ENCODE assay signal across 2 cellular contexts in the genomic region with DNA sequence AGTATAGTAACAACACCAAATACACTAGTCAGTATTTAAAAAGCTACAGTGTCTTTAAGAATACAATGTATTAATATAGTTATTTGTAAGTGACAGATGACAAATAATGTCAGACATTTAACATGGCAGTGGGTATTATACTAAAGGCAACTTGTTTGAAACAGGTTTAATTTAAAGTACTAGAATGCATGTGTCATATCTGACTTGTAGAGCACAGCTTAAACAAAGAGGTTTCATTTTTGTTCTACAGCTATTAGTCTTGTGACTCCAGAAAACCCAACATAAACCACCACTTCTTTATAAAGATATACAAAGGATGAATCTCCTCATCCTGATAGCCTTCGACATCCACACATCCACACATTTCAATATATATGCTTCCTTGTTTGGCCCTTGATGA.
TF ChIP-seq lines count a peak whose summit lies in the region.

No MANE protein-coding gene starts in this region.

TF ChIP-seq in SK-N-SH treated with all-trans-retinoic acid at 6 μM for 48 hours, 23 proteins besides CTCF, POLR2A, EP300 and RAD21 (continued from another document):
- TF ChIP-seq, protein P1, sequence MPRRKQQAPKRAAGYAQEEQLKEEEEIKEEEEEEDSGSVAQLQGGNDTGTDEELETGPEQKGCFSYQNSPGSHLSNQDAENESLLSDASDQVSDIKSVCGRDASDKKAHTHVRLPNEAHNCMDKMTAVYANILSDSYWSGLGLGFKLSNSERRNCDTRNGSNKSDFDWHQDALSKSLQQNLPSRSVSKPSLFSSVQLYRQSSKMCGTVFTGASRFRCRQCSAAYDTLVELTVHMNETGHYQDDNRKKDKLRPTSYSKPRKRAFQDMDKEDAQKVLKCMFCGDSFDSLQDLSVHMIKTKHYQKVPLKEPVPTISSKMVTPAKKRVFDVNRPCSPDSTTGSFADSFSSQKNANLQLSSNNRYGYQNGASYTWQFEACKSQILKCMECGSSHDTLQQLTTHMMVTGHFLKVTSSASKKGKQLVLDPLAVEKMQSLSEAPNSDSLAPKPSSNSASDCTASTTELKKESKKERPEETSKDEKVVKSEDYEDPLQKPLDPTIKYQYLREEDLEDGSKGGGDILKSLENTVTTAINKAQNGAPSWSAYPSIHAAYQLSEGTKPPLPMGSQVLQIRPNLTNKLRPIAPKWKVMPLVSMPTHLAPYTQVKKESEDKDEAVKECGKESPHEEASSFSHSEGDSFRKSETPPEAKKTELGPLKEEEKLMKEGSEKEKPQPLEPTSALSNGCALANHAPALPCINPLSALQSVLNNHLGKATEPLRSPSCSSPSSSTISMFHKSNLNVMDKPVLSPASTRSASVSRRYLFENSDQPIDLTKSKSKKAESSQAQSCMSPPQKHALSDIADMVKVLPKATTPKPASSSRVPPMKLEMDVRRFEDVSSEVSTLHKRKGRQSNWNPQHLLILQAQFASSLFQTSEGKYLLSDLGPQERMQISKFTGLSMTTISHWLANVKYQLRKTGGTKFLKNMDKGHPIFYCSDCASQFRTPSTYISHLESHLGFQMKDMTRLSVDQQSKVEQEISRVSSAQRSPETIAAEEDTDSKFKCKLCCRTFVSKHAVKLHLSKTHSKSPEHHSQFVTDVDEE (CRISPR knock-in tag; IDR thresholded peaks at IDR 0.05), result no peak
- TF ChIP-seq TCF4 (CRISPR knock-in tag; IDR thresholded peaks at IDR 0.05; ENCODE audit: borderline replicate concordance), result no peak
- no peak for TF ChIP-seq ESRRG (CRISPR knock-in tag; IDR thresholded peaks at IDR 0.05)
- no peak for TF ChIP-seq ARNTL (CRISPR knock-in tag; IDR thresholded peaks at IDR 0.05; ENCODE audit: borderline replicate concordance, low read depth)
- TF ChIP-seq ISL1 (CRISPR knock-in tag; IDR thresholded peaks at IDR 0.05), result no peak
- TF ChIP-seq, protein P2, sequence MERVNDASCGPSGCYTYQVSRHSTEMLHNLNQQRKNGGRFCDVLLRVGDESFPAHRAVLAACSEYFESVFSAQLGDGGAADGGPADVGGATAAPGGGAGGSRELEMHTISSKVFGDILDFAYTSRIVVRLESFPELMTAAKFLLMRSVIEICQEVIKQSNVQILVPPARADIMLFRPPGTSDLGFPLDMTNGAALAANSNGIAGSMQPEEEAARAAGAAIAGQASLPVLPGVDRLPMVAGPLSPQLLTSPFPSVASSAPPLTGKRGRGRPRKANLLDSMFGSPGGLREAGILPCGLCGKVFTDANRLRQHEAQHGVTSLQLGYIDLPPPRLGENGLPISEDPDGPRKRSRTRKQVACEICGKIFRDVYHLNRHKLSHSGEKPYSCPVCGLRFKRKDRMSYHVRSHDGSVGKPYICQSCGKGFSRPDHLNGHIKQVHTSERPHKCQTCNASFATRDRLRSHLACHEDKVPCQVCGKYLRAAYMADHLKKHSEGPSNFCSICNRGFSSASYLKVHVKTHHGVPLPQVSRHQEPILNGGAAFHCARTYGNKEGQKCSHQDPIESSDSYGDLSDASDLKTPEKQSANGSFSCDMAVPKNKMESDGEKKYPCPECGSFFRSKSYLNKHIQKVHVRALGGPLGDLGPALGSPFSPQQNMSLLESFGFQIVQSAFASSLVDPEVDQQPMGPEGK (CRISPR knock-in tag; IDR thresholded peaks at IDR 0.05; ENCODE audit: borderline replicate concordance), result no peak
- TF ChIP-seq ZFP30 (CRISPR knock-in tag; IDR thresholded peaks at IDR 0.05), result no peak
- TF ChIP-seq TOX (CRISPR knock-in tag; IDR thresholded peaks at IDR 0.05; ENCODE audit: borderline replicate concordance), result no peak
- TF ChIP-seq SNAI2 (CRISPR knock-in tag; IDR thresholded peaks at IDR 0.05), result no peak
- TF ChIP-seq BACH2 (CRISPR knock-in tag; IDR thresholded peaks at IDR 0.05; ENCODE audit: borderline replicate concordance), result no peak
- TF ChIP-seq ZNF70 (CRISPR knock-in tag; IDR thresholded peaks at IDR 0.05), result no peak
- TF ChIP-seq, protein P3, sequence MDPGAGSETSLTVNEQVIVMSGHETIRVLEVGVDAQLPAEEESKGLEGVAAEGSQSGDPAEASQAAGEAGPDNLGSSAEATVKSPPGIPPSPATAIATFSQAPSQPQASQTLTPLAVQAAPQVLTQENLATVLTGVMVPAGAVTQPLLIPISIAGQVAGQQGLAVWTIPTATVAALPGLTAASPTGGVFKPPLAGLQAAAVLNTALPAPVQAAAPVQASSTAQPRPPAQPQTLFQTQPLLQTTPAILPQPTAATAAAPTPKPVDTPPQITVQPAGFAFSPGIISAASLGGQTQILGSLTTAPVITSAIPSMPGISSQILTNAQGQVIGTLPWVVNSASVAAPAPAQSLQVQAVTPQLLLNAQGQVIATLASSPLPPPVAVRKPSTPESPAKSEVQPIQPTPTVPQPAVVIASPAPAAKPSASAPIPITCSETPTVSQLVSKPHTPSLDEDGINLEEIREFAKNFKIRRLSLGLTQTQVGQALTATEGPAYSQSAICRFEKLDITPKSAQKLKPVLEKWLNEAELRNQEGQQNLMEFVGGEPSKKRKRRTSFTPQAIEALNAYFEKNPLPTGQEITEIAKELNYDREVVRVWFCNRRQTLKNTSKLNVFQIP (CRISPR knock-in tag; IDR thresholded peaks at IDR 0.05; ENCODE audit: borderline replicate concordance, low read depth), result no peak
- no peak for TF ChIP-seq RARB (CRISPR knock-in tag; IDR thresholded peaks at IDR 0.05)
- no peak for TF ChIP-seq ZFP3 (CRISPR knock-in tag; IDR thresholded peaks at IDR 0.05)

TF ChIP-seq in WTC11, 78 proteins besides CTCF, POLR2A, EP300 and RAD21 (continued from another document):
- TF ChIP-seq, protein P4, sequence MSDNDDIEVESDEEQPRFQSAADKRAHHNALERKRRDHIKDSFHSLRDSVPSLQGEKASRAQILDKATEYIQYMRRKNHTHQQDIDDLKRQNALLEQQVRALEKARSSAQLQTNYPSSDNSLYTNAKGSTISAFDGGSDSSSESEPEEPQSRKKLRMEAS (CRISPR knock-in tag; IDR thresholded peaks at IDR 0.05), result no peak
- no peak for TF ChIP-seq ZNF317 (CRISPR knock-in tag; IDR thresholded peaks at IDR 0.05; ENCODE audit: borderline replicate concordance, low read depth)
TF ChIP-seq in WTC11: peak in this region for 0.
